In genomic region chr13:94416454-94417080, GRCh38 we compare ENCODE assay signal across 9 cellular contexts.
DNase-seq lines count a peak whose midpoint lies in the region; ATAC-seq and TF ChIP-seq lines count a peak whose summit lies in the region.
"Had no signal": no experiment of that assay in that cellular context is flagged by ENCODE, and none has a peak within 500 bp of the region (broad histone marks: within the 10 kb centered on the region; RNA-seq: fewer than 3 reads in every experiment).

No MANE protein-coding gene starts in this region.

- H3K27ac ChIP-seq in fibroblast of lung (ENCODE audit: insufficient read depth, low read length): no peak overlapping the region

- H3K4me2 ChIP-seq in fibroblast of lung (ENCODE audit: extremely low read depth, insufficient read depth, low read length): no peak overlapping the region

- H4K20me1 ChIP-seq in fibroblast of lung (ENCODE audit: control insufficient read depth, extremely low read depth, insufficient read depth, low read length): no peaks in the 10 kb centered on the region

- no peaks in the 10 kb centered on the region for H3K36me3 ChIP-seq in fibroblast of lung (ENCODE audit: control insufficient read depth, insufficient read depth, low read length)

- no peak overlapping the region for H2AFZ ChIP-seq in fibroblast of lung (ENCODE audit: low read length)

- no peak overlapping the region for H3K4me3 ChIP-seq in fibroblast of lung (replicated peaks in 1 of 4; ENCODE audit: control extremely low read depth in 1 of 4, insufficient read depth in 1 of 4, low read depth in 3 of 4, low read length in 4 of 4)

- TF ChIP-seq CTCF in GM12872 (IDR thresholded peaks at IDR 0.05; ENCODE audit: insufficient read depth, low read depth, low read length) (peak; percentile 44; the same call in 2 of the 3 replicates), fibroblast of lung (conservative IDR thresholded peaks at IDR 0.05 in 1 of 2, IDR thresholded peaks at IDR 0.05 in 1 of 2; ENCODE audit: low read depth in 1 of 2, low read length in 2 of 2) (peak in 1 of 2 donors; percentile 46)

- no peaks in the 10 kb centered on the region for H3K79me2 ChIP-seq in fibroblast of lung (ENCODE audit: control insufficient read depth, insufficient read depth, low read length)

- H3K27me3 ChIP-seq in fibroblast of lung (ENCODE audit: control insufficient read depth, insufficient read depth, low read length): no peaks in the 10 kb centered on the region

- DNase-seq in A172 (ENCODE audit: low spot score): peak; percentile 18
- DNase-seq in NCI-H69 (lab: John Stamatoyannopoulos, UW): peak; percentile 98
- peak; percentile 30 to 39 for DNase-seq in fibroblast of lung (ENCODE audit: low read depth in 2 of 2)
- DNase-seq in activated T-cell treated with anti-CD3 and anti-CD28 coated beads for 4 hours: no peak
- DNase-seq: activated naive CD4-positive, alpha-beta T cell had no signal

- H3K9ac ChIP-seq in fibroblast of lung (ENCODE audit: insufficient read depth, low read length): no peak overlapping the region

- ATAC-seq in GM21737 (IDR thresholded peaks at IDR 0.05; ENCODE audit: unreplicated experiment) (no peak), GM19452 (IDR thresholded peaks at IDR 0.05; ENCODE audit: unreplicated experiment) (no peak), HG03571 (IDR thresholded peaks at IDR 0.05; ENCODE audit: unreplicated experiment) (no peak)

- H3K9me3 ChIP-seq in fibroblast of lung (ENCODE audit: control insufficient read depth, insufficient read depth, low read depth, low read length): no peaks in the 10 kb centered on the region

- H3K4me1 ChIP-seq in fibroblast of lung (ENCODE audit: control insufficient read depth, extremely low read depth, insufficient read depth, low read length): no peaks in the 10 kb centered on the region
